1 cellular context compared by ENCODE assay signal in the genomic region with DNA sequence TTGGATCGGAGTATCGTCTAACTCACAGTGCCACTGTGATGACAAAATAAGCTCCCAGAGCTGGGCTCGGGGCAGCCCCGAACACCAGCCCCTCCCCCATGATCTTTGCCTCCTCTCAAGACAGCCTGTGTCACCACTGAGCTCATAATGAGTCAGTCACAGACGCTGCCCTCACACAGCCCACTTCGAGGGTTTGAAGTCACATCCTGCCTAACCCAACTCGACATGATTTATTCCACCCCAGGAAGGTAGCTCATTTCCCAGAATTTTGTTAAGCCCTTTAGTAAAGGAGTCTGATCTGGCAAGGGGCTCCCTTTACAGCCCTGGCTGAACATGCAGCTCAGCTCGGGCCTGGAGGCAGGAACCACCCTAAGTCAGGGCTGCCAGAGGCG.
TF ChIP-seq lines count a peak whose summit lies in the region.

No MANE protein-coding gene starts in this region.

TF ChIP-seq in SK-N-SH, 30 proteins besides CTCF, POLR2A, EP300 and RAD21 (continued from another document):
- TF ChIP-seq USF2 (IDR thresholded peaks at IDR 0.05; ENCODE audit: borderline replicate concordance, low read depth, low read length) (no peak), USF1 (IDR thresholded peaks at IDR 0.05; ENCODE audit: borderline replicate concordance, low read depth) (0 out of 2 replicates have a peak, but pooled peaks have one; percentile 27), RFX5 (IDR thresholded peaks at IDR 0.05; ENCODE audit: low read length) (no peak), MAX (IDR thresholded peaks at IDR 0.05; ENCODE audit: low read depth) (peak; percentile 76), YY1 (IDR thresholded peaks at IDR 0.05; ENCODE audit: low read depth) (no peak), FOXJ3 (CRISPR knock-in tag; IDR thresholded peaks at IDR 0.05) (no peak), PBX3 (IDR thresholded peaks at IDR 0.05) (peak; percentile 97), FOXM1 (IDR thresholded peaks at IDR 0.05; ENCODE audit: low read depth) (no peak)
- TF ChIP-seq, protein P1, sequence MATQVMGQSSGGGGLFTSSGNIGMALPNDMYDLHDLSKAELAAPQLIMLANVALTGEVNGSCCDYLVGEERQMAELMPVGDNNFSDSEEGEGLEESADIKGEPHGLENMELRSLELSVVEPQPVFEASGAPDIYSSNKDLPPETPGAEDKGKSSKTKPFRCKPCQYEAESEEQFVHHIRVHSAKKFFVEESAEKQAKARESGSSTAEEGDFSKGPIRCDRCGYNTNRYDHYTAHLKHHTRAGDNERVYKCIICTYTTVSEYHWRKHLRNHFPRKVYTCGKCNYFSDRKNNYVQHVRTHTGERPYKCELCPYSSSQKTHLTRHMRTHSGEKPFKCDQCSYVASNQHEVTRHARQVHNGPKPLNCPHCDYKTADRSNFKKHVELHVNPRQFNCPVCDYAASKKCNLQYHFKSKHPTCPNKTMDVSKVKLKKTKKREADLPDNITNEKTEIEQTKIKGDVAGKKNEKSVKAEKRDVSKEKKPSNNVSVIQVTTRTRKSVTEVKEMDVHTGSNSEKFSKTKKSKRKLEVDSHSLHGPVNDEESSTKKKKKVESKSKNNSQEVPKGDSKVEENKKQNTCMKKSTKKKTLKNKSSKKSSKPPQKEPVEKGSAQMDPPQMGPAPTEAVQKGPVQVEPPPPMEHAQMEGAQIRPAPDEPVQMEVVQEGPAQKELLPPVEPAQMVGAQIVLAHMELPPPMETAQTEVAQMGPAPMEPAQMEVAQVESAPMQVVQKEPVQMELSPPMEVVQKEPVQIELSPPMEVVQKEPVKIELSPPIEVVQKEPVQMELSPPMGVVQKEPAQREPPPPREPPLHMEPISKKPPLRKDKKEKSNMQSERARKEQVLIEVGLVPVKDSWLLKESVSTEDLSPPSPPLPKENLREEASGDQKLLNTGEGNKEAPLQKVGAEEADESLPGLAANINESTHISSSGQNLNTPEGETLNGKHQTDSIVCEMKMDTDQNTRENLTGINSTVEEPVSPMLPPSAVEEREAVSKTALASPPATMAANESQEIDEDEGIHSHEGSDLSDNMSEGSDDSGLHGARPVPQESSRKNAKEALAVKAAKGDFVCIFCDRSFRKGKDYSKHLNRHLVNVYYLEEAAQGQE (IDR thresholded peaks at IDR 0.05; ENCODE audit: low read depth, low read length) = no peak
